Comparison of ENCODE assay signal across 21 cellular contexts in genomic region chr20:50895111-50895830, GRCh38. TPM values are rescaled to one million over a fixed set of nuclear protein-coding genes. Genes with fewer than 3 reads are reported as not detected.
A peak's percentile ranks its signal among the peaks of the same experiment; 100 is the strongest.
DNase-seq lines count a peak whose midpoint lies in the region; ATAC-seq and TF ChIP-seq lines count a peak whose summit lies in the region.
"Had no signal": no experiment of that assay in that cellular context is flagged by ENCODE, and none has a peak within 500 bp of the region (broad histone marks: within the 10 kb centered on the region; RNA-seq: fewer than 3 reads in every experiment).

No MANE protein-coding gene starts in this region.

- no peaks in the 10 kb centered on the region for H3K36me3 ChIP-seq in hepatocyte (replicated peaks; ENCODE audit: insufficient read depth, low read depth)

- peaks cover 30% of the 10 kb centered on the region for H3K4me1 Mint-ChIP-seq in activated CD4-positive, alpha-beta memory T cell treated with anti-CD3 and anti-CD28 coated beads for 36 hours (ENCODE audit: low read depth)
- H3K4me1 Mint-ChIP-seq in activated CD4-positive, alpha-beta memory T cell treated with anti-CD3 and anti-CD28 coated beads, Interleukin-2, amount 10 ng/mL, durations not matched to agents 7 days and 5 days, result peaks cover 12% of the 10 kb centered on the region
- peaks cover 7% of the 10 kb centered on the region for H3K4me1 Mint-ChIP-seq in progenitor cell of endocrine pancreas (ENCODE audit: low read depth)

- H3K27ac Mint-ChIP-seq in activated CD4-positive, alpha-beta memory T cell treated with anti-CD3 and anti-CD28 coated beads for 36 hours, result no peak overlapping the region
- no peak overlapping the region for H3K27ac Mint-ChIP-seq in activated CD4-positive, alpha-beta memory T cell treated with anti-CD3 and anti-CD28 coated beads, Interleukin-2, amount 10 ng/mL, durations not matched to agents 7 days and 5 days
- peak overlapping the region; percentile 86 for H3K27ac Mint-ChIP-seq in progenitor cell of endocrine pancreas

- H3K27me3 Mint-ChIP-seq in activated CD4-positive, alpha-beta memory T cell treated with anti-CD3 and anti-CD28 coated beads for 36 hours, result no peaks in the 10 kb centered on the region
- no peaks in the 10 kb centered on the region for H3K27me3 Mint-ChIP-seq in activated CD4-positive, alpha-beta memory T cell treated with anti-CD3 and anti-CD28 coated beads, Interleukin-2, amount 10 ng/mL, durations not matched to agents 7 days and 5 days
- no peaks in the 10 kb centered on the region for H3K27me3 Mint-ChIP-seq in progenitor cell of endocrine pancreas

- H3K36me3 Mint-ChIP-seq in activated CD4-positive, alpha-beta memory T cell treated with anti-CD3 and anti-CD28 coated beads for 36 hours, result peaks cover 46% of the 10 kb centered on the region
- H3K36me3 Mint-ChIP-seq in activated CD4-positive, alpha-beta memory T cell treated with anti-CD3 and anti-CD28 coated beads, Interleukin-2, amount 10 ng/mL, durations not matched to agents 7 days and 5 days (ENCODE audit: low read depth), result peaks cover 65% of the 10 kb centered on the region
- H3K36me3 Mint-ChIP-seq in progenitor cell of endocrine pancreas (ENCODE audit: insufficient read depth), result peaks cover 39% of the 10 kb centered on the region

- no peaks in the 10 kb centered on the region for H3K9me3 Mint-ChIP-seq in activated CD4-positive, alpha-beta memory T cell treated with anti-CD3 and anti-CD28 coated beads for 36 hours
- H3K9me3 Mint-ChIP-seq in activated CD4-positive, alpha-beta memory T cell treated with anti-CD3 and anti-CD28 coated beads, Interleukin-2, amount 10 ng/mL, durations not matched to agents 7 days and 5 days, result no peaks in the 10 kb centered on the region
- H3K9me3 Mint-ChIP-seq in progenitor cell of endocrine pancreas (ENCODE audit: low read depth), result no peaks in the 10 kb centered on the region
- H3K9me3 Mint-ChIP-seq: H9 had no signal

- no peaks in the 10 kb centered on the region for H3K9me2 ChIP-seq in hepatocyte (replicated peaks; ENCODE audit: insufficient read depth)

- no peak for ATAC-seq in GM21528 (IDR thresholded peaks at IDR 0.05; ENCODE audit: low FRiP score, unreplicated experiment)
- ATAC-seq: lower lobe of right lung had no signal

- peaks cover 6% of the 10 kb centered on the region for H3K4me1 ChIP-seq in hepatocyte (ENCODE audit: insufficient read depth)
- H3K4me1 ChIP-seq: lower lobe of right lung, right atrium auricular region had no signal

- H3K4me2 ChIP-seq in hepatocyte, result peak overlapping the region; percentile 31

- POLR2A ChIA-PET in activated CD4-positive, alpha-beta memory T cell treated with anti-CD3 and anti-CD28 coated beads for 36 hours (lab: Charles Lee), result interaction anchor here (0.9 kb wide), 1 partner anchor 36 kb away, joined by 3 read pairs; the partner anchor contains the start of gene ADNP
- POLR2A ChIA-PET in activated CD4-positive, alpha-beta memory T cell treated with anti-CD3 and anti-CD28 coated beads, Interleukin-2, amount 10 ng/mL, durations not matched to agents 7 days and 5 days (lab: Charles Lee), result interaction anchor here (0.6 to 1.2 kb wide), 2 partner anchors 34 to 103 kb away, joined by 4 read pairs; no protein-coding TSS in a partner anchor

- H3K4me3 Mint-ChIP-seq in activated CD4-positive, alpha-beta memory T cell treated with anti-CD3 and anti-CD28 coated beads for 36 hours, result no peak overlapping the region
- H3K4me3 Mint-ChIP-seq in activated CD4-positive, alpha-beta memory T cell treated with anti-CD3 and anti-CD28 coated beads, Interleukin-2, amount 10 ng/mL, durations not matched to agents 7 days and 5 days, result no peak overlapping the region
- H3K4me3 Mint-ChIP-seq in progenitor cell of endocrine pancreas (ENCODE audit: low read depth), result no peak overlapping the region
- H3K4me3 Mint-ChIP-seq: H9 had no signal

- peak overlapping the region; percentile 73 for H3K27ac ChIP-seq in hepatocyte
- H3K27ac ChIP-seq: lower lobe of right lung, right atrium auricular region had no signal

- no peaks in the 10 kb centered on the region for H3K27me3 ChIP-seq in hepatocyte
- H3K27me3 ChIP-seq: right atrium auricular region had no signal

- peak; percentile 16 for DNase-seq in activated CD4-positive, alpha-beta memory T cell treated with anti-CD3 and anti-CD28 coated beads for 36 hours
- DNase-seq in activated CD4-positive, alpha-beta memory T cell treated with anti-CD3 and anti-CD28 coated beads, Interleukin-2, amount 10 ng/mL, durations not matched to agents 7 days and 5 days, result no peak
- DNase-seq in NCI-H526 (lab: John Stamatoyannopoulos, UW) (peak; percentile 45 to 68), hepatocyte (ENCODE audit: low spot score) (peak; percentile 49), progenitor cell of endocrine pancreas (ENCODE audit: low spot score, unreplicated experiment) (no peak), NCI-H1105 treated with DMSO at 0.1 percent for 48 hours (lab: John Stamatoyannopoulos, UW) (no peak), GM10266 (ENCODE audit: extremely low spot score) (no peak)
- DNase-seq: activated effector memory CD4-positive, alpha-beta T cell treated with anti-CD3 and anti-CD28 coated beads, Interleukin-2, amount 50 U/mL, for 16 hours; amygdala; C1 segment of cervical spinal cord; foreskin fibroblast; H9; lower lobe of right lung; NCI-H510A treated with DMSO at 0.1 percent for 48 hours; nucleus accumbens; RPMI8226; stimulated activated CD8-positive, alpha-beta memory T cell treated with anti-CD3 and anti-CD28 coated beads, Interleukin-4, amount 100 ng/mL, for 48 hours; substantia nigra; T-helper 9 cell had no signal

- peaks cover 97% of the 10 kb centered on the region for H3K79me2 ChIP-seq in hepatocyte

- H2AFZ ChIP-seq in hepatocyte, result no peak overlapping the region

- TF ChIP-seq CTCF in hepatocyte (IDR thresholded peaks at IDR 0.05; ENCODE audit: poor library complexity), result no peak
- TF ChIP-seq CTCF in progenitor cell of endocrine pancreas (IDR thresholded peaks at IDR 0.05; ENCODE audit: unreplicated experiment), result no peak
- TF ChIP-seq CTCF in GM10266 (IDR thresholded peaks at IDR 0.05; ENCODE audit: control insufficient read depth, insufficient read depth, low read depth, missing control alignments), result no peak

- CTCF ChIA-PET in activated CD4-positive, alpha-beta memory T cell treated with anti-CD3 and anti-CD28 coated beads for 36 hours (lab: Charles Lee), result interaction anchor here (0.8 to 1.3 kb wide), 6 partner anchors 21 to 102 kb away, joined by 3 to 5 read pairs (median 3); partner anchors contain the start of gene ADNP
- CTCF ChIA-PET in activated CD4-positive, alpha-beta memory T cell treated with anti-CD3 and anti-CD28 coated beads, Interleukin-2, amount 10 ng/mL, durations not matched to agents 7 days and 5 days (lab: Charles Lee), result interaction anchor here (0.6 to 2.5 kb wide), 6 partner anchors 9 to 102 kb away, joined by 3 to 11 read pairs (median 6); partner anchors contain the start of gene BCAS4

- WGBS in hepatocyte (ENCODE audit: low lambda C conversion rate, missing lambda C conversion rate), result 82% methylated on average over 8 of the region's 8 CpGs

- no peak overlapping the region for H3K4me3 ChIP-seq in hepatocyte
- H3K4me3 ChIP-seq: lower lobe of right lung, right atrium auricular region had no signal

- H4K20me1 ChIP-seq in hepatocyte (ENCODE audit: insufficient read depth, poor library complexity, severe bottlenecking), result peaks cover 26% of the 10 kb centered on the region

- no peaks in the 10 kb centered on the region for H3K9me3 ChIP-seq in hepatocyte (ENCODE audit: low read depth)
- H3K9me3 ChIP-seq: lower lobe of right lung, right atrium auricular region had no signal

- intact Hi-C loops in activated CD4-positive, alpha-beta memory T cell treated with anti-CD3 and anti-CD28 coated beads for 36 hours (cut with micrococcal nuclease), result no loop called here

RNA-seq across cellular contexts. Expression of gene ADNP, which starts 36.0 kb away (rescaled TPM):
- total RNA-seq in activated CD4-positive, alpha-beta memory T cell treated with anti-CD3 and anti-CD28 coated beads for 36 hours, result 10 to 100 TPM; 53.7 to 54.7 TPM
- 10 to 100 TPM; 58.8 to 63.3 TPM for total RNA-seq in activated CD4-positive, alpha-beta memory T cell treated with anti-CD3 and anti-CD28 coated beads, Interleukin-2, amount 10 ng/mL, durations not matched to agents 7 days and 5 days
- total RNA-seq in hepatocyte (43.7 and 44.3 TPM in 2 replicates), progenitor cell of endocrine pancreas (127 and 144 TPM in 2 replicates)
- 12.5 and 13.1 TPM in 2 replicates for polyA plus RNA-seq in hepatocyte

Comparison
In these comparisons a context has a peak if more than half of its experiments do, and no peak if none do; other contexts are left out.
1. DNase-seq: peak in activated CD4-positive, alpha-beta memory T cell treated with anti-CD3 and anti-CD28 coated beads for 36 hours (single experiment), NCI-H526 (2 of 2) and hepatocyte (single experiment); none in activated CD4-positive, alpha-beta memory T cell treated with anti-CD3 and anti-CD28 coated beads, Interleukin-2, amount 10 ng/mL, durations not matched to agents 7 days and 5 days (single experiment), progenitor cell of endocrine pancreas (single experiment), NCI-H1105 treated with DMSO at 0.1 percent for 48 hours (single experiment) and GM10266 (single experiment).